23 cellular contexts compared by ENCODE assay signal in genomic region chr2:216392945-216393840, GRCh38. TPM values are rescaled to one million over a fixed set of nuclear protein-coding genes. Genes with fewer than 3 reads are reported as not detected.
"Had no signal": no experiment of that assay in that cellular context is flagged by ENCODE, and none has a peak within 500 bp of the region (broad histone marks: within the 10 kb centered on the region; RNA-seq: fewer than 3 reads in every experiment).

No MANE protein-coding gene starts in this region.

- ATAC-seq: activated naive CD4-positive, alpha-beta T cell treated with anti-CD3 and anti-CD28 coated beads, Interleukin-2, amount 50 U/mL, for 72 hours; activated naive CD8-positive, alpha-beta T cell treated with anti-CD3 and anti-CD28 coated beads, Interleukin-2, amount 50 U/mL, for 24 hours; activated T-cell treated with anti-CD3 and anti-CD28 coated beads, Interleukin-2, amount 50 U/mL, for 4 hours; T-helper 17 cell had no signal

- H3K27me3 ChIP-seq: MG63 had no signal

- DNase-seq: activated CD4-positive, alpha-beta memory T cell treated with anti-CD3 and anti-CD28 coated beads for 36 hours; activated CD4-positive, alpha-beta T cell treated with anti-CD3 and anti-CD28 coated beads, Interleukin-2, amount 10 ng/mL, durations not matched to agents 24 days and 14 days; activated CD4-positive, CD25-positive, alpha-beta regulatory T cell treated with anti-CD3 and anti-CD28 coated beads, Interleukin-2, amount 50 U/mL, for 72 hours; activated CD8-positive, alpha-beta memory T cell treated with anti-CD3 and anti-CD28 coated beads for 24 hours; activated effector memory CD4-positive, alpha-beta T cell treated with anti-CD3 and anti-CD28 coated beads, Interleukin-2, amount 50 U/mL, for 16 hours; activated naive CD4-positive, alpha-beta T cell treated with Interleukin-2 at 50 U/mL for 16 hours; activated naive CD8-positive, alpha-beta T cell treated with anti-CD3 and anti-CD28 coated beads, Interleukin-2, amount 50 U/mL, for 24 hours; activated T-cell treated with anti-CD3 and anti-CD28 coated beads, Interleukin-2, amount 50 U/mL, for 4 hours; MG63; MV-4-11; NCI-H1092 treated with DMSO at 0.1 percent for 48 hours; NCI-H1436; NCI-H187; NCI-H2081; NCI-H446; NCI-H524; PC-9; SHP77 treated with DMSO at 0.1 percent for 48 hours; T-helper 17 cell; T1000 had no signal

- H3K9me3 ChIP-seq: MG63 had no signal

- H3K27me3 Mint-ChIP-seq: activated naive CD8-positive, alpha-beta T cell treated with anti-CD3 and anti-CD28 coated beads, Interleukin-2, amount 50 U/mL, for 24 hours had no signal

- H3K4me3 ChIP-seq: MG63, PC-9 had no signal

- H3K4me3 Mint-ChIP-seq: activated CD4-positive, alpha-beta memory T cell treated with anti-CD3 and anti-CD28 coated beads for 36 hours; activated CD4-positive, alpha-beta T cell treated with anti-CD3 and anti-CD28 coated beads, Interleukin-2, amount 10 ng/mL, durations not matched to agents 24 days and 14 days; activated naive CD8-positive, alpha-beta T cell treated with anti-CD3 and anti-CD28 coated beads, Interleukin-2, amount 50 U/mL, for 24 hours; activated T-cell treated with anti-CD3 and anti-CD28 coated beads, Interleukin-2, amount 50 U/mL, for 4 hours; brain; T-helper 17 cell; WTC11 had no signal

- H3K9me3 Mint-ChIP-seq: activated CD4-positive, alpha-beta memory T cell treated with anti-CD3 and anti-CD28 coated beads for 36 hours; activated CD4-positive, alpha-beta T cell treated with anti-CD3 and anti-CD28 coated beads, Interleukin-2, amount 10 ng/mL, durations not matched to agents 24 days and 14 days; activated naive CD8-positive, alpha-beta T cell treated with anti-CD3 and anti-CD28 coated beads, Interleukin-2, amount 50 U/mL, for 24 hours; activated T-cell treated with anti-CD3 and anti-CD28 coated beads, Interleukin-2, amount 50 U/mL, for 4 hours; brain had no signal

- H3K36me3 Mint-ChIP-seq: activated CD4-positive, alpha-beta memory T cell treated with anti-CD3 and anti-CD28 coated beads for 36 hours; brain; WTC11 had no signal

- H2AFZ ChIP-seq: PC-9 had no signal

- H3K27ac Mint-ChIP-seq: activated CD4-positive, alpha-beta memory T cell treated with anti-CD3 and anti-CD28 coated beads for 36 hours; activated CD4-positive, alpha-beta T cell treated with anti-CD3 and anti-CD28 coated beads, Interleukin-2, amount 10 ng/mL, durations not matched to agents 24 days and 14 days; activated naive CD4-positive, alpha-beta T cell treated with anti-CD3 and anti-CD28 coated beads, Interleukin-2, amount 50 U/mL, for 72 hours; activated naive CD8-positive, alpha-beta T cell treated with anti-CD3 and anti-CD28 coated beads, Interleukin-2, amount 50 U/mL, for 24 hours; T-helper 17 cell; WTC11 had no signal

- H3K27ac ChIP-seq: PC-9 had no signal

- H3K4me2 ChIP-seq: PC-9 had no signal

- H3K36me3 ChIP-seq: MG63 had no signal

RNA-seq across cellular contexts. Expression of gene MARCHF4, which starts 20.9 kb away (rescaled TPM):
- total RNA-seq: activated CD4-positive, alpha-beta memory T cell treated with anti-CD3 and anti-CD28 coated beads for 36 hours; activated CD4-positive, alpha-beta T cell treated with anti-CD3 and anti-CD28 coated beads, Interleukin-2, amount 10 ng/mL, durations not matched to agents 24 days and 14 days; activated naive CD4-positive, alpha-beta T cell treated with anti-CD3 and anti-CD28 coated beads, Interleukin-2, amount 50 U/mL, for 72 hours; activated T-cell treated with anti-CD3 and anti-CD28 coated beads, Interleukin-2, amount 50 U/mL, for 4 hours; T-helper 17 cell had no signal
